12 cellular contexts compared by ENCODE assay signal in the genomic region with DNA sequence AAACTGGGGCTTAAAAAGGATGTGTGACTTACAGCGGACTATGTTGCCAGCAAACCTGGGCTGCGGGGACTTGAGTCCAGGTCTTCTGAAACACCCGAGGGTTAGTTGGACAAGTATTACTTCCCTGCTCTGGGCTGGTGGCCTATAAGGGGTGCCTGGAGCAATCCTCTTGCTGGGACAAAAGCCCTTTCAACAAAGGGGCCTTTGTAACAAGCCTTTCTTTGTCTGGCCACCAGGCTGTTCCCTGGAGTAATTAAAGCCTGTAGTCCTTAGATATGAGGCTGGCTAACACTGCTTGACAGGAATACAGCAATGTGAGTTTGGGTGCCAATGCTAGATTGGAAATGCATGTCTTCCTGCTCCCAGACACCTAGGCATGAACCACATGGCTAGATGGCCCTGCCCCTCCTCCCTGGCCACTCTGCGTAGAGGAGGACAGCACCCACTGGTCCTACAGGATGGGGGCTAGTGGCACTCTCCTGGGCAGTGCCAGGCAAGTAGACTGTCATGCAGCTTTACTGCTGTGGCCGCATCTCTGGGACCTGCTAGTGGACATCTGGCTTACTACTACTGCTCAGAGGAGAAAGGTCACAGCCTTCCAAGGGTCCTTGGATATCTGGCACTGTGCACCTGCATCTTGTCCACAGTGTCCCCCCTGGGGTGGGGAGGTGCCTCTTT.
DNase-seq lines count a peak whose midpoint lies in the region; ATAC-seq, FAIRE-seq and TF ChIP-seq lines count a peak whose summit lies in the region.
"Had no signal": no experiment of that assay in that cellular context is flagged by ENCODE, and none has a peak within 500 bp of the region (broad histone marks: within the 10 kb centered on the region; RNA-seq: fewer than 3 reads in every experiment).

No MANE protein-coding gene starts in this region.

- FAIRE-seq in keratinocyte (lab: Jason Lieb, UNC), result no peak

- peaks cover 3% of the 10 kb centered on the region for H3K27me3 Mint-ChIP-seq in brain

- WGBS in thyroid gland, 2 donors, result 89 to 92% methylated on average over 5 of the region's 5 CpGs

- H3K27ac ChIP-seq in keratinocyte (ENCODE audit: control insufficient read depth, insufficient read depth, low read length), result no peak overlapping the region
- H3K27ac ChIP-seq in thyroid gland, result no peak overlapping the region
- H3K27ac ChIP-seq: lower lobe of right lung had no signal

- H3K36me3 Mint-ChIP-seq in brain, result no peaks in the 10 kb centered on the region

- TF ChIP-seq CTCF in brain (conservative IDR thresholded peaks at IDR 0.05) (peak; percentile 14 to 32), keratinocyte (optimal IDR thresholded peaks at IDR 0.05 in 1 of 3, IDR thresholded peaks at IDR 0.05 in 1 of 3, conservative IDR thresholded peaks at IDR 0.05 in 1 of 3; ENCODE audit: extremely low read depth in 1 of 3, insufficient read depth in 2 of 3, low read length in 3 of 3) (peak in 2 of 3 experiments; percentile 8 to 27), thyroid gland (IDR thresholded peaks at IDR 0.05) (no peak)

- H3K4me3 ChIP-seq in keratinocyte (ENCODE audit: control insufficient read depth in 2 of 3, extremely low read depth in 1 of 3, insufficient read depth in 2 of 3, low read depth in 1 of 3, low read length in 3 of 3), result no peak overlapping the region
- H3K4me3 ChIP-seq in thyroid gland (replicated peaks in 1 of 3), result no peak overlapping the region
- H3K4me3 ChIP-seq: lower lobe of right lung had no signal

- dilution Hi-C loops in keratinocyte (cut with MboI; ENCODE audit: extremely low pct_ligation_motif_present, low sequenced_read_pairs), result no loop called here

- peak overlapping the region in 1 of 5 experiments; percentile 41 for H3K4me3 Mint-ChIP-seq in brain
- H3K4me3 Mint-ChIP-seq: activated CD4-positive, alpha-beta memory T cell treated with anti-CD3 and anti-CD28 coated beads, Interleukin-2, amount 10 ng/mL, durations not matched to agents 7 days and 5 days had no signal

- peaks cover 51% of the 10 kb centered on the region for H3K4me1 Mint-ChIP-seq in brain
- H3K4me1 Mint-ChIP-seq: activated CD4-positive, alpha-beta memory T cell treated with anti-CD3 and anti-CD28 coated beads, Interleukin-2, amount 10 ng/mL, durations not matched to agents 7 days and 5 days had no signal

- H4K20me1 ChIP-seq in keratinocyte (ENCODE audit: control insufficient read depth, extremely low read depth, insufficient read depth, low read length), result no peaks in the 10 kb centered on the region

- H3K36me3 ChIP-seq in keratinocyte (ENCODE audit: control insufficient read depth in 2 of 2, extremely low read depth in 1 of 2, insufficient read depth in 2 of 2, low read length in 2 of 2) (no peaks in the 10 kb centered on the region), thyroid gland (no peaks in the 10 kb centered on the region)
- H3K36me3 ChIP-seq: lower lobe of right lung had no signal

- H3K9me3 Mint-ChIP-seq in brain, result no peaks in the 10 kb centered on the region
- H3K9me3 Mint-ChIP-seq: activated CD4-positive, alpha-beta memory T cell treated with anti-CD3 and anti-CD28 coated beads, Interleukin-2, amount 10 ng/mL, durations not matched to agents 7 days and 5 days had no signal

- H3K9me1 ChIP-seq in keratinocyte (ENCODE audit: control insufficient read depth, extremely low read depth, insufficient read depth, low read length), result no peaks in the 10 kb centered on the region

- H3K79me2 ChIP-seq in keratinocyte (ENCODE audit: control insufficient read depth, insufficient read depth, low read length), result no peaks in the 10 kb centered on the region

- H3K4me1 ChIP-seq in keratinocyte (ENCODE audit: control insufficient read depth, extremely low read depth, insufficient read depth, low read length), result peaks cover 13% of the 10 kb centered on the region
- H3K4me1 ChIP-seq in thyroid gland, result peaks cover 0 to 3% of the 10 kb centered on the region in 2 donors
- H3K4me1 ChIP-seq: lower lobe of right lung had no signal

- H3K9me3 ChIP-seq in keratinocyte (ENCODE audit: control insufficient read depth, low read depth, low read length), result no peaks in the 10 kb centered on the region
- H3K9me3 ChIP-seq in thyroid gland, result no peaks in the 10 kb centered on the region
- H3K9me3 ChIP-seq: lower lobe of right lung had no signal

- TF ChIP-seq POLR2A in thyroid gland (IDR thresholded peaks at IDR 0.05), result no peak

- peak; percentile 54 for DNase-seq in NCI-H748 (lab: John Stamatoyannopoulos, UW; ENCODE audit: unreplicated experiment)
- no peak for DNase-seq in NCI-H748 treated with DMSO at 0.1 percent for 48 hours (lab: John Stamatoyannopoulos, UW)
- no peak for DNase-seq in keratinocyte (ENCODE audit: low read depth, low spot score)
- peak; percentile 91 for DNase-seq in superior temporal gyrus (ENCODE audit: extremely low spot score)
- no peak for DNase-seq in NCI-H1105 (lab: John Stamatoyannopoulos, UW)
- no peak for DNase-seq in thyroid gland
- DNase-seq: activated CD4-positive, alpha-beta memory T cell treated with anti-CD3 and anti-CD28 coated beads, Interleukin-2, amount 10 ng/mL, durations not matched to agents 7 days and 5 days; lower lobe of right lung; NCI-H2029; stimulated activated CD8-positive, alpha-beta memory T cell treated with anti-CD3 and anti-CD28 coated beads, Interleukin-4, amount 100 ng/mL, for 48 hours had no signal

- no peaks in the 10 kb centered on the region for H3K27me3 ChIP-seq in keratinocyte (ENCODE audit: control insufficient read depth, extremely low read depth, insufficient read depth, low read length)
- no peaks in the 10 kb centered on the region for H3K27me3 ChIP-seq in thyroid gland

- ATAC-seq in HG03469 (IDR thresholded peaks at IDR 0.05; ENCODE audit: unreplicated experiment), result no peak

- H2AFZ ChIP-seq in keratinocyte (ENCODE audit: control insufficient read depth, low read length), result no peak overlapping the region

- intact Hi-C loops in thyroid gland (cut with DNase I), result no loop called here

- H3K4me2 ChIP-seq in keratinocyte (ENCODE audit: control insufficient read depth, extremely low read depth, insufficient read depth, low read depth, low read length), result no peak overlapping the region

- H3K27ac Mint-ChIP-seq in brain, result peak overlapping the region in 3 of 5 experiments; percentile 29 to 92 (median 45)
- H3K27ac Mint-ChIP-seq: activated CD4-positive, alpha-beta memory T cell treated with anti-CD3 and anti-CD28 coated beads, Interleukin-2, amount 10 ng/mL, durations not matched to agents 7 days and 5 days had no signal

- no peak overlapping the region for H3K9ac ChIP-seq in keratinocyte (ENCODE audit: control insufficient read depth, extremely low read depth, insufficient read depth, low read length)

Comparison
In these comparisons a context has a peak if more than half of its experiments do, and no peak if none do; other contexts are left out.
1. DNase-seq: peak in NCI-H748 (single experiment) and superior temporal gyrus (single experiment); none in NCI-H748 treated with DMSO at 0.1 percent for 48 hours (single experiment), keratinocyte (single experiment), NCI-H1105 (single experiment) and thyroid gland (0 of 2).
2. CTCF ChIP-seq: peak in brain (2 of 2) and keratinocyte (2 of 3); none in thyroid gland (0 of 6).